1 cellular context compared by ENCODE assay signal in genomic region chr5:115599924-115600323, GRCh38.
TF ChIP-seq lines count a peak whose summit lies in the region.

No MANE protein-coding gene starts in this region.

TF ChIP-seq in GM23338, 12 proteins besides CTCF, POLR2A, EP300 and RAD21 (continued from another document):
- TF ChIP-seq ZNF462 (CRISPR knock-in tag; IDR thresholded peaks at IDR 0.05): no peak
